In the genomic region with DNA sequence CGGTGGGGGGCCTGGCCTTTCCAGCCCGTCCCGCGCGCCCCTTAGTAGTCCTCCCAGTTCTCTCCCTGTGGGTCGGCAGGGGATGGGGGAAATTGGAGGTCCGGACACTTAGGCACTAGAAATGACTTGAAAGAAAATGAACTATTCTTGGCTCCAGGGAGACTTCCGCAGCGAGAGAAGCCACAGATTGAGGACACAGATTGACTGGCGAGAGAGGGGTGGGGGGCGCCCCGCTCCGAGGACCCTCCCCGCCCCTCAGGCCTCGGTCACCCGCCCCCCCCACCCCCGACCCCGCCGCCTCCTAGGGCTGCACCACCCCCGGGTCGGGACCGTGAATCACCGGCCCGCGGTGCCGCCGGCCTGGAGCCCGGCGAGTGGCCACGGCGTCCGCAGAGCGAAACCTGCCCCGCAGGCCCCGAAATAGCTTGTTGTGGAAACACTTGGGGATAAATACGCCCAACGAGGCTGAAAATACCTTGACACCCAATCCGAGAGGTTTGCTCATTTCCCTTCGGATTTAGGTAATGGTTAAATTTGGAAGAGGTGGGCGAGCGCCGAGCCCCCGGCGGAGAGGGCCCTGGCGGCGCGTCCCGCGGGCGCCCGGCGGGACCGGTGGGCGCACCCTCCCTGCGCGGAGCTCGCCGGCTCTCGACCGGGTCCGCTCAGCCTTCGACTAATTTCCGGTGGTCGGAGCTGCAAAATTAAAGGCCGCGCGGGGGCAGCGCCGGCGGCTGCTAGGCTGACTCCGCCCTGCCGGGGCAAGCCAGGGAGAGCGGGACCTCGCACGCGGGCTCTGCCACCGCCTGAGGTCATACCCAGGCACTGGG, we compare ENCODE assay signal across 1 cellular context.
A peak's percentile ranks its signal among the peaks of the same experiment; 100 is the strongest.
TF ChIP-seq lines count a peak whose summit lies in the region.

A gene (minus strand): TSS at position 675 of the 827 bp plus-strand sequence. CDS start 3,438 bp downstream, outside the sequence.

TF ChIP-seq in HepG2, 621 proteins besides CTCF, POLR2A, EP300 and RAD21 (continued from another document):
- no peak for TF ChIP-seq SOX13 (IDR thresholded peaks at IDR 0.05)
- TF ChIP-seq SOX13 (CRISPR knock-in tag; conservative IDR thresholded peaks at IDR 0.05 in 1 of 2, IDR thresholded peaks at IDR 0.05 in 1 of 2) = peak in 1 of 2 experiments; percentile 54; a peak in 1 of 4 replicates
- TF ChIP-seq ZNF10 (CRISPR knock-in tag; IDR thresholded peaks at IDR 0.05; ENCODE audit: borderline replicate concordance, low read depth) = no peak
- TF ChIP-seq, protein P1, sequence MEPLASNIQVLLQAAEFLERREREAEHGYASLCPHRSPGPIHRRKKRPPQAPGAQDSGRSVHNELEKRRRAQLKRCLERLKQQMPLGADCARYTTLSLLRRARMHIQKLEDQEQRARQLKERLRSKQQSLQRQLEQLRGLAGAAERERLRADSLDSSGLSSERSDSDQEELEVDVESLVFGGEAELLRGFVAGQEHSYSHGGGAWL (CRISPR knock-in tag; IDR thresholded peaks at IDR 0.05) = peak; percentile 71
- TF ChIP-seq JDP2 (CRISPR knock-in tag; IDR thresholded peaks at IDR 0.05; ENCODE audit: borderline replicate concordance) = no peak
- TF ChIP-seq, protein P2, sequence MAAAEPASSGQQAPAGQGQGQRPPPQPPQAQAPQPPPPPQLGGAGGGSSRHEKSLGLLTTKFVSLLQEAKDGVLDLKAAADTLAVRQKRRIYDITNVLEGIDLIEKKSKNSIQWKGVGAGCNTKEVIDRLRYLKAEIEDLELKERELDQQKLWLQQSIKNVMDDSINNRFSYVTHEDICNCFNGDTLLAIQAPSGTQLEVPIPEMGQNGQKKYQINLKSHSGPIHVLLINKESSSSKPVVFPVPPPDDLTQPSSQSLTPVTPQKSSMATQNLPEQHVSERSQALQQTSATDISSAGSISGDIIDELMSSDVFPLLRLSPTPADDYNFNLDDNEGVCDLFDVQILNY (CRISPR knock-in tag; conservative IDR thresholded peaks at IDR 0.05) = peak; percentile 44; the same call in 1 of the 2 replicates
- 0 out of 2 replicates have a peak, but pooled peaks have one; percentile 33 for TF ChIP-seq ELF3 (CRISPR knock-in tag; IDR thresholded peaks at IDR 0.05)
- 0 out of 2 replicates have a peak, but pooled peaks have one; percentile 37 for TF ChIP-seq MEF2D (CRISPR knock-in tag; IDR thresholded peaks at IDR 0.05)
- no peak for TF ChIP-seq ZNF34 (CRISPR knock-in tag; IDR thresholded peaks at IDR 0.05; ENCODE audit: borderline replicate concordance)
- no peak for TF ChIP-seq SRSF1 (optimal IDR thresholded peaks at IDR 0.05; ENCODE audit: low read depth, low read length)
- no peak for TF ChIP-seq GLI4 (CRISPR knock-in tag; IDR thresholded peaks at IDR 0.05; ENCODE audit: borderline replicate concordance)
- no peak for TF ChIP-seq FOXP1 (IDR thresholded peaks at IDR 0.05)
- TF ChIP-seq FOXP1 (CRISPR knock-in tag; IDR thresholded peaks at IDR 0.05) = no peak
- TF ChIP-seq, protein P3, sequence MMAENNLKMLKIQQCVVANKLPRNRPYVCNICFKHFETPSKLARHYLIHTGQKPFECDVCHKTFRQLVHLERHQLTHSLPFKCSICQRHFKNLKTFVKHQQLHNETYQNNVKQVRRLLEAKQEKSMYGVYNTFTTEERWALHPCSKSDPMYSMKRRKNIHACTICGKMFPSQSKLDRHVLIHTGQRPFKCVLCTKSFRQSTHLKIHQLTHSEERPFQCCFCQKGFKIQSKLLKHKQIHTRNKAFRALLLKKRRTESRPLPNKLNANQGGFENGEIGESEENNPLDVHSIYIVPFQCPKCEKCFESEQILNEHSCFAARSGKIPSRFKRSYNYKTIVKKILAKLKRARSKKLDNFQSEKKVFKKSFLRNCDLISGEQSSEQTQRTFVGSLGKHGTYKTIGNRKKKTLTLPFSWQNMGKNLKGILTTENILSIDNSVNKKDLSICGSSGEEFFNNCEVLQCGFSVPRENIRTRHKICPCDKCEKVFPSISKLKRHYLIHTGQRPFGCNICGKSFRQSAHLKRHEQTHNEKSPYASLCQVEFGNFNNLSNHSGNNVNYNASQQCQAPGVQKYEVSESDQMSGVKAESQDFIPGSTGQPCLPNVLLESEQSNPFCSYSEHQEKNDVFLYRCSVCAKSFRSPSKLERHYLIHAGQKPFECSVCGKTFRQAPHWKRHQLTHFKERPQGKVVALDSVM (CRISPR knock-in tag; IDR thresholded peaks at IDR 0.05) = no peak
- 0 out of 2 replicates have a peak, but pooled peaks have one; percentile 33 for TF ChIP-seq HOXA9 (CRISPR knock-in tag; IDR thresholded peaks at IDR 0.05; ENCODE audit: borderline replicate concordance)
- TF ChIP-seq MED1 (CRISPR knock-in tag; IDR thresholded peaks at IDR 0.05) = peak; percentile 63
- TF ChIP-seq NR2C2 (CRISPR knock-in tag; IDR thresholded peaks at IDR 0.05; ENCODE audit: borderline replicate concordance) = peak; percentile 15; the same call in 1 of the 2 replicates
- TF ChIP-seq, protein P4, sequence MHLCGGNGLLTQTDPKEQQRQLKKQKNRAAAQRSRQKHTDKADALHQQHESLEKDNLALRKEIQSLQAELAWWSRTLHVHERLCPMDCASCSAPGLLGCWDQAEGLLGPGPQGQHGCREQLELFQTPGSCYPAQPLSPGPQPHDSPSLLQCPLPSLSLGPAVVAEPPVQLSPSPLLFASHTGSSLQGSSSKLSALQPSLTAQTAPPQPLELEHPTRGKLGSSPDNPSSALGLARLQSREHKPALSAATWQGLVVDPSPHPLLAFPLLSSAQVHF (CRISPR knock-in tag; IDR thresholded peaks at IDR 0.05) = 0 out of 2 replicates have a peak, but pooled peaks have one; percentile 54
- 0 out of 2 replicates have a peak, but pooled peaks have one; percentile 56 for TF ChIP-seq ZSCAN20 (CRISPR knock-in tag; IDR thresholded peaks at IDR 0.05; ENCODE audit: borderline replicate concordance)
- TF ChIP-seq, protein P5, sequence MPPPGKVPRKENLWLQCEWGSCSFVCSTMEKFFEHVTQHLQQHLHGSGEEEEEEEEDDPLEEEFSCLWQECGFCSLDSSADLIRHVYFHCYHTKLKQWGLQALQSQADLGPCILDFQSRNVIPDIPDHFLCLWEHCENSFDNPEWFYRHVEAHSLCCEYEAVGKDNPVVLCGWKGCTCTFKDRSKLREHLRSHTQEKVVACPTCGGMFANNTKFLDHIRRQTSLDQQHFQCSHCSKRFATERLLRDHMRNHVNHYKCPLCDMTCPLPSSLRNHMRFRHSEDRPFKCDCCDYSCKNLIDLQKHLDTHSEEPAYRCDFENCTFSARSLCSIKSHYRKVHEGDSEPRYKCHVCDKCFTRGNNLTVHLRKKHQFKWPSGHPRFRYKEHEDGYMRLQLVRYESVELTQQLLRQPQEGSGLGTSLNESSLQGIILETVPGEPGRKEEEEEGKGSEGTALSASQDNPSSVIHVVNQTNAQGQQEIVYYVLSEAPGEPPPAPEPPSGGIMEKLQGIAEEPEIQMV (CRISPR knock-in tag; IDR thresholded peaks at IDR 0.05; ENCODE audit: low read depth) = peak; percentile 99
- TF ChIP-seq, protein P6, sequence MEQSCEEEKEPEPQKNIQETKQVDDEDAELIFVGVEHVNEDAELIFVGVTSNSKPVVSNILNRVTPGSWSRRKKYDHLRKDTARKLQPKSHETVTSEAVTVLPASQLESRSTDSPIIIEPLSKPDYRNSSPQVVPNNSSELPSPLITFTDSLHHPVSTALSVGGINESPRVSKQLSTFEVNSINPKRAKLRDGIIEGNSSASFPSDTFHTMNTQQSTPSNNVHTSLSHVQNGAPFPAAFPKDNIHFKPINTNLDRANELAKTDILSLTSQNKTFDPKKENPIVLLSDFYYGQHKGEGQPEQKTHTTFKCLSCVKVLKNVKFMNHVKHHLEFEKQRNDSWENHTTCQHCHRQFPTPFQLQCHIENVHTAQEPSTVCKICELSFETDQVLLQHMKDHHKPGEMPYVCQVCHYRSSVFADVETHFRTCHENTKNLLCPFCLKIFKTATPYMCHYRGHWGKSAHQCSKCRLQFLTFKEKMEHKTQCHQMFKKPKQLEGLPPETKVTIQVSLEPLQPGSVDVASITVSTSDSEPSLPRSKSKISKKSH (CRISPR knock-in tag; IDR thresholded peaks at IDR 0.05; ENCODE audit: borderline replicate concordance) = 0 out of 2 replicates have a peak, but pooled peaks have one; percentile 37
- 0 out of 2 replicates have a peak, but pooled peaks have one; percentile 31 for TF ChIP-seq FOXO1 (CRISPR knock-in tag; IDR thresholded peaks at IDR 0.05)
- no peak for TF ChIP-seq REXO4 (CRISPR knock-in tag; IDR thresholded peaks at IDR 0.05; ENCODE audit: borderline replicate concordance)
- TF ChIP-seq MIXL1 (CRISPR knock-in tag; IDR thresholded peaks at IDR 0.05) = peak; percentile 65
- TF ChIP-seq, protein P7, sequence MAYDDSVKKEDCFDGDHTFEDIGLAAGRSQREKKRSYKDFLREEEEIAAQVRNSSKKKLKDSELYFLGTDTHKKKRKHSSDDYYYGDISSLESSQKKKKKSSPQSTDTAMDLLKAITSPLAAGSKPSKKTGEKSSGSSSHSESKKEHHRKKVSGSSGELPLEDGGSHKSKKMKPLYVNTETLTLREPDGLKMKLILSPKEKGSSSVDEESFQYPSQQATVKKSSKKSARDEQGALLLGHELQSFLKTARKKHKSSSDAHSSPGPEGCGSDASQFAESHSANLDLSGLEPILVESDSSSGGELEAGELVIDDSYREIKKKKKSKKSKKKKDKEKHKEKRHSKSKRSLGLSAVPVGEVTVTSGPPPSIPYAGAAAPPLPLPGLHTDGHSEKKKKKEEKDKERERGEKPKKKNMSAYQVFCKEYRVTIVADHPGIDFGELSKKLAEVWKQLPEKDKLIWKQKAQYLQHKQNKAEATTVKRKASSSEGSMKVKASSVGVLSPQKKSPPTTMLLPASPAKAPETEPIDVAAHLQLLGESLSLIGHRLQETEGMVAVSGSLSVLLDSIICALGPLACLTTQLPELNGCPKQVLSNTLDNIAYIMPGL (CRISPR knock-in tag; IDR thresholded peaks at IDR 0.05; ENCODE audit: borderline replicate concordance in 1 of 2, low read depth in 1 of 2) = peak in 1 of 2 experiments; percentile 83; a peak in 2 of 4 replicates
- TF ChIP-seq, protein P8, sequence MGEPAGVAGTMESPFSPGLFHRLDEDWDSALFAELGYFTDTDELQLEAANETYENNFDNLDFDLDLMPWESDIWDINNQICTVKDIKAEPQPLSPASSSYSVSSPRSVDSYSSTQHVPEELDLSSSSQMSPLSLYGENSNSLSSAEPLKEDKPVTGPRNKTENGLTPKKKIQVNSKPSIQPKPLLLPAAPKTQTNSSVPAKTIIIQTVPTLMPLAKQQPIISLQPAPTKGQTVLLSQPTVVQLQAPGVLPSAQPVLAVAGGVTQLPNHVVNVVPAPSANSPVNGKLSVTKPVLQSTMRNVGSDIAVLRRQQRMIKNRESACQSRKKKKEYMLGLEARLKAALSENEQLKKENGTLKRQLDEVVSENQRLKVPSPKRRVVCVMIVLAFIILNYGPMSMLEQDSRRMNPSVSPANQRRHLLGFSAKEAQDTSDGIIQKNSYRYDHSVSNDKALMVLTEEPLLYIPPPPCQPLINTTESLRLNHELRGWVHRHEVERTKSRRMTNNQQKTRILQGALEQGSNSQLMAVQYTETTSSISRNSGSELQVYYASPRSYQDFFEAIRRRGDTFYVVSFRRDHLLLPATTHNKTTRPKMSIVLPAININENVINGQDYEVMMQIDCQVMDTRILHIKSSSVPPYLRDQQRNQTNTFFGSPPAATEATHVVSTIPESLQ (CRISPR knock-in tag; conservative IDR thresholded peaks at IDR 0.05) = no peak
